In the genomic region with DNA sequence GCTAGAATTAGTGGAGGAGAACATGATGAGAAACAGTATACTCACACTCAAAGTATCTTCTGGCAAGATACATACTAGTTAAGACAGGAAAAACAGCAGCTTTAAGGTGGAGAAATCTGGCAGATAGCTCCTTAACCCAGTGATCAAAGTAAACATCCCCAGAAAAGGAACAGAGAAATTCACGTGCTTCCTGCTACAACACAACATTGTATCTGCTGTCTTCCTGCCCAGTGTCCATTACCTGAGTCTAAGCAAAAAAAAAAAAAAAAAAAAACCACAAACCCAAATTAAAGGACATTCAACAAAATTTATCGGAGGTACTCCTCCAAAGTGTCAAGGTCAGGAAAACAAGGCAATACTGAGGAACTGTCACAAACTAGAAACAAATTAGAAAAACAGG, we compare ENCODE assay signal across 30 cellular contexts. TPM values are rescaled to one million over a fixed set of nuclear protein-coding genes. Genes with fewer than 3 reads are reported as not detected.
"Had no signal": no experiment of that assay in that cellular context is flagged by ENCODE, and none has a peak within 500 bp of the region (broad histone marks: within the 10 kb centered on the region; RNA-seq: fewer than 3 reads in every experiment).

No MANE protein-coding gene starts in this region.

- DNase-seq: activated CD4-positive, alpha-beta memory T cell treated with anti-CD3 and anti-CD28 coated beads, Interleukin-2, amount 10 ng/mL, durations not matched to agents 7 days and 5 days; activated CD4-positive, alpha-beta T cell treated with anti-CD3 and anti-CD28 coated beads for 36 hours; activated CD4-positive, alpha-beta T cell treated with anti-CD3 and anti-CD28 coated beads, Interleukin-2, amount 50 U/mL, for 1 hour; activated CD8-positive, alpha-beta memory T cell treated with anti-CD3 and anti-CD28 coated beads for 24 hours; activated CD8-positive, alpha-beta memory T cell treated with anti-CD3 and anti-CD28 coated beads, Interleukin-2, amount 10 ng/mL, durations not matched to agents 7 days and 5 days; activated CD8-positive, alpha-beta memory T cell treated with anti-CD3 and anti-CD28 coated beads, Interleukin-2, amount 50 U/mL, for 48 hours; activated effector memory CD4-positive, alpha-beta T cell treated with Interleukin-2 at 50 U/mL for 16 hours; activated naive CD4-positive, alpha-beta T cell treated with anti-CD3 and anti-CD28 coated beads, Interleukin-2, amount 10 ng/mL, durations not matched to agents 7 days and 5 days; activated naive CD8-positive, alpha-beta T cell treated with anti-CD3 and anti-CD28 coated beads, Interleukin-2, amount 50 U/mL, for 24 hours; activated T-cell treated with anti-CD3 and anti-CD28 coated beads, Interleukin-2, amount 50 U/mL, for 48 hours; anterior cingulate cortex; caudate nucleus; cerebellar nuclear complex; Kasumi-1; KG1; MG63; MV-4-11; NCI-H1092; NCI-H1436 treated with DMSO at 0.1 percent for 48 hours; NCI-H1694 treated with DMSO at 0.1 percent for 48 hours; NCI-H2029; NCI-H510A; NCI-H526; NCI-H748 treated with DMSO at 0.1 percent for 48 hours; NK-92 treated with Interleukin-12 subunit alpha and Interleukin-12 subunit beta, amount 100 ng/mL, for 24 hours; PC-9; Right ventricle myocardium superior had no signal

- H3K4me3 Mint-ChIP-seq: activated CD4-positive, alpha-beta memory T cell treated with anti-CD3 and anti-CD28 coated beads, Interleukin-2, amount 10 ng/mL, durations not matched to agents 7 days and 5 days; activated CD4-positive, alpha-beta T cell treated with anti-CD3 and anti-CD28 coated beads for 36 hours; activated CD8-positive, alpha-beta memory T cell treated with anti-CD3 and anti-CD28 coated beads, Interleukin-2, amount 10 ng/mL, durations not matched to agents 7 days and 5 days; activated naive CD4-positive, alpha-beta T cell treated with anti-CD3 and anti-CD28 coated beads, Interleukin-2, amount 10 ng/mL, durations not matched to agents 7 days and 5 days; activated naive CD8-positive, alpha-beta T cell; activated naive CD8-positive, alpha-beta T cell treated with anti-CD3 and anti-CD28 coated beads, Interleukin-2, amount 50 U/mL, for 24 hours; brain; WTC11 had no signal

- H3K27ac Mint-ChIP-seq: activated CD4-positive, alpha-beta memory T cell treated with anti-CD3 and anti-CD28 coated beads, Interleukin-2, amount 10 ng/mL, durations not matched to agents 7 days and 5 days; activated CD4-positive, alpha-beta T cell treated with anti-CD3 and anti-CD28 coated beads for 36 hours; activated CD8-positive, alpha-beta memory T cell treated with anti-CD3 and anti-CD28 coated beads, Interleukin-2, amount 10 ng/mL, durations not matched to agents 7 days and 5 days; activated naive CD4-positive, alpha-beta T cell treated with anti-CD3 and anti-CD28 coated beads, Interleukin-2, amount 10 ng/mL, durations not matched to agents 7 days and 5 days; activated naive CD8-positive, alpha-beta T cell; activated naive CD8-positive, alpha-beta T cell treated with anti-CD3 and anti-CD28 coated beads, Interleukin-2, amount 50 U/mL, for 24 hours; brain; WTC11 had no signal

- H3K4me3 ChIP-seq: MG63, PC-9 had no signal

- H3K27ac ChIP-seq: PC-9 had no signal

- H3K4me2 ChIP-seq: PC-9 had no signal

- H3K27me3 ChIP-seq: MG63 had no signal

- H3K9me3 ChIP-seq: MG63 had no signal

- H3K36me3 ChIP-seq: MG63 had no signal

- H3K36me3 Mint-ChIP-seq: activated naive CD4-positive, alpha-beta T cell treated with anti-CD3 and anti-CD28 coated beads, Interleukin-2, amount 10 ng/mL, durations not matched to agents 7 days and 5 days; activated naive CD8-positive, alpha-beta T cell; brain; WTC11 had no signal

- H2AFZ ChIP-seq: PC-9 had no signal

- H3K9me3 Mint-ChIP-seq: activated CD4-positive, alpha-beta memory T cell treated with anti-CD3 and anti-CD28 coated beads, Interleukin-2, amount 10 ng/mL, durations not matched to agents 7 days and 5 days; activated naive CD4-positive, alpha-beta T cell treated with anti-CD3 and anti-CD28 coated beads, Interleukin-2, amount 10 ng/mL, durations not matched to agents 7 days and 5 days; activated naive CD8-positive, alpha-beta T cell treated with anti-CD3 and anti-CD28 coated beads, Interleukin-2, amount 50 U/mL, for 24 hours had no signal

RNA-seq across cellular contexts. Expression of a gene that starts 38.3 kb away (rescaled TPM):
- total RNA-seq: activated CD4-positive, alpha-beta T cell treated with anti-CD3 and anti-CD28 coated beads for 36 hours; PC-9 had no signal
